ENCODE assay signal across 2 cellular contexts in genomic region chr4:78596111-78596742, GRCh38.
TF ChIP-seq lines count a peak whose summit lies in the region.

No MANE protein-coding gene starts in this region.

TF ChIP-seq in IMR-90, 13 proteins besides CTCF, POLR2A, EP300 and RAD21:
- TF ChIP-seq CEBPB (IDR thresholded peaks at IDR 0.05; ENCODE audit: low read depth, low read length) (no peak), MAFK (IDR thresholded peaks at IDR 0.05; ENCODE audit: low read depth, low read length) (peak; percentile 30)

TF ChIP-seq in HepG2, 621 proteins besides CTCF, POLR2A, EP300 and RAD21:
- TF ChIP-seq ZGPAT (CRISPR knock-in tag; IDR thresholded peaks at IDR 0.05) (no peak), NFIC (IDR thresholded peaks at IDR 0.05; ENCODE audit: low read length) (no peak), MAFF (IDR thresholded peaks at IDR 0.05; ENCODE audit: low read depth, low read length) (peak; percentile 56), ZNF280D (CRISPR knock-in tag; IDR thresholded peaks at IDR 0.05) (no peak), MAZ (IDR thresholded peaks at IDR 0.05; ENCODE audit: borderline replicate concordance, low read depth, low read length) (no peak), MAZ (CRISPR knock-in tag; IDR thresholded peaks at IDR 0.05; ENCODE audit: low read depth) (no peak), MNT (IDR thresholded peaks at IDR 0.05) (no peak), FUBP1 (CRISPR knock-in tag; IDR thresholded peaks at IDR 0.05; ENCODE audit: borderline replicate concordance) (no peak), NCOA2 (CRISPR knock-in tag; IDR thresholded peaks at IDR 0.05) (no peak), HOXA3 (CRISPR knock-in tag; IDR thresholded peaks at IDR 0.05) (no peak), CAMTA2 (CRISPR knock-in tag; IDR thresholded peaks at IDR 0.05; ENCODE audit: borderline replicate concordance) (no peak), ONECUT2 (CRISPR knock-in tag; IDR thresholded peaks at IDR 0.05) (no peak), GLI4 (CRISPR knock-in tag; IDR thresholded peaks at IDR 0.05; ENCODE audit: borderline replicate concordance) (no peak), ZNF816 (CRISPR knock-in tag; IDR thresholded peaks at IDR 0.05; ENCODE audit: borderline replicate concordance) (no peak), ZNF138 (CRISPR knock-in tag; IDR thresholded peaks at IDR 0.05; ENCODE audit: low read depth) (no peak), ZSCAN5A (CRISPR knock-in tag; IDR thresholded peaks at IDR 0.05; ENCODE audit: borderline replicate concordance) (no peak), ZNF234 (CRISPR knock-in tag; conservative IDR thresholded peaks at IDR 0.05) (no peak), ZNF749 (CRISPR knock-in tag; IDR thresholded peaks at IDR 0.05; ENCODE audit: borderline replicate concordance) (no peak), MAFK (conservative IDR thresholded peaks at IDR 0.05 in 1 of 2, IDR thresholded peaks at IDR 0.05 in 1 of 2; ENCODE audit: low read length in 2 of 2) (peak; percentile 39 to 61; a peak in 3 of 4 replicates)
